In the genomic region with DNA sequence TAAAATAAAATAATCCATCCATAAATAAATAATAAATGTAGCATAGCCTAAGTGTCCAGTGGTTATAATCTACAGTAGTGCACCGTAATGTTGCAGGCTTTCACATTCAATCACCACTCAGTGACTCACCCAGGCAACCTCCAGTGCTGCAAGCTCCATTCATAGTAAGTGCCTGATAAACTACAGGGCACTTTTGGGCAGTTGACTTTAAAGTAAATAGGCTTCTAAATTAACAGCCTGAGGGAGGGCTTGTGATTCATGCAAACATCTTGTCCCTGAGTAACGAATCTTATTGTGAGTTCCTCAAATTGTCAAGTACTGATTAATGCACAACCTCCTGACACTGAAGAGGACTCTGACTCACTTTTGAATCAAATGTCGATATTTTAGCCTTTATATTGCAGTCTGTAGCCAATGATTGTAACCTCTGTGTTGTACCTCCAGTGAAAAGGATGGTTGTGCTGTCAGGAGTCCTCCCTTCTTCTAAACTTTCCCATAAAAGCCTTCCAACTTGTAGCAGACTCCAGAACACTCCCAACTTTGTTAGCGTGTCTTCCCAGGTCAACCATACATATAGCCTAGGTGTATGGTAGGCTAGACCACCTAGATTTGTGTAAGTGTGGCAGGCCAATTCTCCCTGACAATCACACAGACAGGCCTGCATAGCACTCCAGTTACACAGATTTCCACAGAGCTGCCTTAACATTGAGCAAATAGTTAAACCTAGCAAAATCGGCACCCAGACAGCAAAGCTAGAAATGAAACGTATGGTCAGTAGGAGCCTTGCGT, we compare ENCODE assay signal across 9 cellular contexts. TPM values are rescaled to one million over a fixed set of nuclear protein-coding genes. Genes with fewer than 3 reads are reported as not detected.
A peak's percentile ranks its signal among the peaks of the same experiment; 100 is the strongest.
DNase-seq lines count a peak whose midpoint lies in the region; FAIRE-seq and TF ChIP-seq lines count a peak whose summit lies in the region.
"Had no signal": no experiment of that assay in that cellular context is flagged by ENCODE, and none has a peak within 500 bp of the region (broad histone marks: within the 10 kb centered on the region; RNA-seq: fewer than 3 reads in every experiment).

No MANE protein-coding gene starts in this region.

- intact Hi-C loops in MCF 10A (cut with micrococcal nuclease) (loop anchor here (2.0 to 10.0 kb wide), 2 partner anchors 93 to 397 kb away; a partner anchor contains a TSS), breast epithelium (cut with DNase I; ENCODE audit: low total_unique reads) (loop anchor here (5.0 kb wide), 1 partner anchor 561 kb away; no protein-coding TSS in a partner anchor)

- H3K36me3 Mint-ChIP-seq in MCF 10A (ENCODE audit: insufficient read depth, unreplicated experiment) (no peaks in the 10 kb centered on the region), type B pancreatic cell (no peaks in the 10 kb centered on the region)

- peaks cover 7% of the 10 kb centered on the region for H3K4me1 Mint-ChIP-seq in MCF 10A (ENCODE audit: insufficient read depth, unreplicated experiment)
- peaks cover 9% of the 10 kb centered on the region for H3K4me1 Mint-ChIP-seq in type B pancreatic cell (ENCODE audit: unreplicated experiment)

- H3K4me3 ChIP-seq in breast epithelium: no peak overlapping the region
- H3K4me3 ChIP-seq: pancreas had no signal

- H3K27ac ChIP-seq in breast epithelium: no peak overlapping the region
- H3K27ac ChIP-seq: pancreas had no signal

- POLR2A ChIA-PET in MCF 10A (lab: Yijun Ruan, JAX): interaction anchor here (0.7 to 1.6 kb wide), 6 partner anchors 32 to 319 kb away, joined by 3 to 7 read pairs (median 4); a partner anchor contains a TSS

- CTCF ChIA-PET in MCF 10A (lab: Yijun Ruan, JAX): interaction anchor here (0.5 to 1.8 kb wide), 9 partner anchors 10 to 672 kb away, joined by 3 to 4 read pairs (median 4); no protein-coding TSS in a partner anchor

- TF ChIP-seq POLR2A in breast epithelium (IDR thresholded peaks at IDR 0.05): no peak

- no peak for FAIRE-seq in D721Med (lab: Jason Lieb, UNC)
- FAIRE-seq: pancreas had no signal

- TF ChIP-seq CTCF in MCF 10A (IDR thresholded peaks at IDR 0.05; ENCODE audit: unreplicated experiment) (no peak), breast epithelium (IDR thresholded peaks at IDR 0.05) (no peak), type B pancreatic cell (conservative IDR thresholded peaks at IDR 0.05) (no peak), D721Med (IDR thresholded peaks at IDR 0.05; ENCODE audit: insufficient read depth, missing control alignments) (no peak)

- H3K27me3 ChIP-seq in breast epithelium: no peaks in the 10 kb centered on the region
- H3K27me3 ChIP-seq: pancreas had no signal

- H3K27me3 Mint-ChIP-seq in MCF 10A (ENCODE audit: insufficient read depth, unreplicated experiment) (no peaks in the 10 kb centered on the region), type B pancreatic cell (no peaks in the 10 kb centered on the region)

- H3K27ac Mint-ChIP-seq in MCF 10A (ENCODE audit: low read depth, unreplicated experiment) (peak overlapping the region; percentile 47), type B pancreatic cell (peak overlapping the region; percentile 52)

- BruUV-seq in MCF 10A (replicated peaks; lab: Mats Ljungman, UMichigan): no TSS peak

- DNase-seq in MCF 10A (ENCODE audit: unreplicated experiment) (peak; percentile 92), breast epithelium (ENCODE audit: low spot score in 2 of 2) (no peak), RPMI7951 (ENCODE audit: low read depth) (peak; percentile 97), fibroblast of the conjunctiva (ENCODE audit: low read depth) (peak; percentile 50), type B pancreatic cell (ENCODE audit: extremely low spot score, unreplicated experiment) (no peak), D721Med (ENCODE audit: insufficient read length, low spot score) (no peak), NCI-H82 treated with DMSO at 0.1 percent for 48 hours (lab: John Stamatoyannopoulos, UW; ENCODE audit: unreplicated experiment) (no peak), hypothalamus (lab: John Stamatoyannopoulos, UW) (no peak)
- DNase-seq: pancreas had no signal

- H3K4me1 ChIP-seq in breast epithelium: no peaks in the 10 kb centered on the region
- H3K4me1 ChIP-seq: pancreas had no signal

- H3K9me3 Mint-ChIP-seq in MCF 10A (ENCODE audit: unreplicated experiment) (peaks cover 8% of the 10 kb centered on the region), type B pancreatic cell (no peaks in the 10 kb centered on the region)

- H3K4me3 Mint-ChIP-seq in MCF 10A (ENCODE audit: unreplicated experiment): no peak overlapping the region
- H3K4me3 Mint-ChIP-seq in type B pancreatic cell: no peak overlapping the region

- no peaks in the 10 kb centered on the region for H3K9me3 ChIP-seq in breast epithelium
- H3K9me3 ChIP-seq: pancreas had no signal

- H3K36me3 ChIP-seq in breast epithelium: no peaks in the 10 kb centered on the region
- H3K36me3 ChIP-seq: pancreas had no signal

RNA-seq across cellular contexts. Expression of a gene that starts 54.9 kb away (rescaled TPM):
- total RNA-seq in MCF 10A (2022): 39.9 and 49.3 TPM in 2 replicates
- 10 to 100 TPM in 2 of 3 donors, 1 to 10 TPM in 1; 7.2 to 31.5 (median 18.4) TPM for total RNA-seq in breast epithelium
- total RNA-seq in RPMI7951 (2014; rRNA removed; shearing (Covaris generic)): 10.5 and 15.1 TPM in 2 replicates
- total RNA-seq in type B pancreatic cell (ENCODE audit: low replicate concordance): 37.7 and 74.3 TPM in 2 replicates

Comparison
In these comparisons a context has a peak if more than half of its experiments do, and no peak if none do; other contexts are left out.
1. DNase-seq: peak in MCF 10A (single experiment), RPMI7951 (single experiment) and fibroblast of the conjunctiva (single experiment); none in breast epithelium (0 of 2), type B pancreatic cell (single experiment), D721Med (single experiment), NCI-H82 treated with DMSO at 0.1 percent for 48 hours (single experiment) and hypothalamus (0 of 51).